In the genomic region with DNA sequence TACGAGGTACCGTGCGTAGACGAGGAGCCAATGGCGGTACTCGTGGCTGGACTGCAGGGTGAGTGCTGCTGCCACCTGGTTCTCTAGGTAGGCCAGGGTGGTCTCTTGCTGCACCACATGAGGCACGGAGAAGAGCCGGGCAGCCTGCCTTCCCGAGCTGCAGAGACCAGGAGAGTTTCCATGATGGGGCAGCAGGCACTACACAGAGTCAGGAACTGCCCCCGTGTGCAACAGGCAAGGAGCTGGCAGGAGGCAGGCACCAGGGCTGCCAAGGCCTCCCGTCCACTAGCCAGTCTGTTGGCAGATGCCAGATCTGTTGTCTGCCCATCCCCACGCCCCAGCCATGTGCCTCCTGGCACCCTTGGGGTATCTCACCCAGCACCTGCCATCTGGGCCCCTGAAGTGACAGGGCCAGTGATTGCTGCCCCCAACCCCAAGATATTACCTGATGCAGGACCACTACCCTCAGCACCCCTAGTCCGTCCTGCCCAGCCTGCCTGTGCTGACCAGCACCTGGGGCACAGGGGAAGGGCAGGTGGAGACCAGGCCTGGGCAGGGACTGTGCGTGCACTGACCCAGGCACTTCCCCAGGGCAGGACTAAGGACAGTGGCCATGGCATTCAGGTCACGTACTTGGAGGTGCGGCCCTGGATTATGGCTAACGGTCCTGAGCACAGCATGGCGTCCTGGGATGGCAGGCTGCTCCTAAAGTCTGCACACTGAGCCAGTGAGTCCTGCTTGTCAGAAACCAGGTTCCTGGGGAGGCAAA, we compare ENCODE assay signal across 28 cellular contexts.
"Had no signal": no experiment of that assay in that cellular context is flagged by ENCODE, and none has a peak within 500 bp of the region (broad histone marks: within the 10 kb centered on the region; RNA-seq: fewer than 3 reads in every experiment).

No MANE protein-coding gene starts in this region.

- H3K4me1 ChIP-seq: colonic mucosa, gastroesophageal sphincter, pancreas, right atrium auricular region, uterus had no signal

- H3K36me3 ChIP-seq: uterus had no signal

- H3K4me3 ChIP-seq: colonic mucosa, gastroesophageal sphincter, pancreas, right atrium auricular region, thoracic aorta, uterus had no signal

- FAIRE-seq: bronchial epithelial cell, endometrium, keratinocyte, pancreas, TTC549 had no signal

- H3K9me3 ChIP-seq: colonic mucosa, gastroesophageal sphincter, pancreas, right atrium auricular region, thoracic aorta, uterus had no signal

- H3K27ac ChIP-seq: colonic mucosa, epithelial cell of prostate, gastroesophageal sphincter, pancreas, right atrium auricular region, thoracic aorta, uterus, VCaP had no signal

- DNase-seq: activated CD4-positive, alpha-beta T cell treated with anti-CD3 and anti-CD28 coated beads for 48 hours; activated CD4-positive, alpha-beta T cell treated with anti-CD3 and anti-CD28 coated beads, Interleukin-2, amount 50 U/mL, for 48 hours; activated CD8-positive, alpha-beta memory T cell treated with anti-CD3 and anti-CD28 coated beads, Interleukin-2, amount 50 U/mL, for 4 hours; activated T-cell treated with anti-CD3 and anti-CD28 coated beads, Interleukin-2, amount 50 U/mL, for 1 hour; anterior cingulate cortex; colonic mucosa; effector CD8-positive, alpha-beta T cell; hippocampal formation; left cardiac atrium; mammary epithelial cell; naive B cell; nephron progenitor cell; pancreas; stimulated activated CD4-positive, alpha-beta T cell treated with anti-CD3 and anti-CD28 coated beads, Interleukin-2, amount 100 ng/mL, for 48 hours; stimulated activated naive CD8-positive, alpha-beta T cell treated with anti-CD3 and anti-CD28 coated beads, Interleukin-15, Interleukin-2, amounts not matched to agents 100 U/mL and 50 U/mL, for 24 hours; T-helper 9 cell; uterus had no signal

- ATAC-seq: activated CD4-positive, CD25-positive, alpha-beta regulatory T cell treated with anti-CD3 and anti-CD28 coated beads, Interleukin-2, amount 50 U/mL, for 24 hours; activated T-helper 17 cell treated with anti-CD3 and anti-CD28 coated beads, Interleukin-2, amount 50 U/mL, for 72 hours; gastroesophageal sphincter; left cardiac atrium; pancreas; stimulated activated naive CD8-positive, alpha-beta T cell treated with anti-CD3 and anti-CD28 coated beads, Interleukin-15, Interleukin-2, amounts not matched to agents 100 U/mL and 50 U/mL, for 24 hours had no signal

- H3K27me3 ChIP-seq: colonic mucosa, gastroesophageal sphincter, pancreas, right atrium auricular region, uterus had no signal
